In the genomic region with DNA sequence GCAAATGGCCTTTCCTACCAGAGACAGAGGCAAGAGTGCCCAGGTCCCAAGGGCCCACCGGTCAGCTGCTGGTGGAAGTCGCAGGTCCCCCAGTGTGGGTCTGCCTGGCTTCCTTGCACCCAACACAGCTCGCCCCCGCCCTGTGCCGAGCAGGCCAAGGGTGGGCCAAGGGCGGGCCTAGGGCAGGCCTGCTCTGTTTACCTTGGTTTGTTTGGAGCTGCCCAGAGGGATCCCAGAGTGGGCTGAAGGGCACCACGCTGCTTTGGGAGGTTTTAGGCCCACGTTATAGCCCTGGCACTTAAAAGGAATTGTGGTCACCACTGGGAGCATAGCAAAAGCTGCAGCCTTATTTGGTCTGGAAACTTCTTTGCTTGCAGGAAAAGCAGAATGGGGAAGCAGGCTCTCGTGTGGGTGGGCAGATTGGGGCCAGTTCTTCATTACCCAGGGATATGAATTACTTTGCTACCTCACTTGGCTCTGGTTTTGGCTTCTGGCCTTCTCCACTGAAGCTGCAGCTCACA, we compare ENCODE assay signal across 15 cellular contexts. TPM values are rescaled to one million over a fixed set of nuclear protein-coding genes. Genes with fewer than 3 reads are reported as not detected.
A peak's percentile ranks its signal among the peaks of the same experiment; 100 is the strongest.
DNase-seq lines count a peak whose midpoint lies in the region; ATAC-seq and TF ChIP-seq lines count a peak whose summit lies in the region.
"Had no signal": no experiment of that assay in that cellular context is flagged by ENCODE, and none has a peak within 500 bp of the region (broad histone marks: within the 10 kb centered on the region; RNA-seq: fewer than 3 reads in every experiment).

No MANE protein-coding gene starts in this region.

- POLR2A ChIA-PET in Panc1 (lab: Charles Lee), result interaction anchor here (0.6 kb wide), 1 partner anchor 87 kb away, joined by 3 read pairs; no protein-coding TSS in a partner anchor

- no TSS peak for BruUV-seq in Panc1 (replicated peaks; lab: Mats Ljungman, UMichigan)

- in situ Hi-C loops in GM13976 (cut with MboI; ENCODE audit: low sequenced_read_pairs, unreplicated experiment), result no loop called here
- in situ Hi-C loops in Panc1 (cut with HindIII; ENCODE audit: low pct_unique_long_range_greater_than_20kb, low sequenced_read_pairs), result no loop called here

- no peak overlapping the region for H3K4me3 ChIP-seq in Panc1 (ENCODE audit: low read depth in 2 of 2, low read length in 2 of 2)
- no peak overlapping the region for H3K4me3 ChIP-seq in fibroblast of the aortic adventitia (ENCODE audit: low read depth, low read length)
- H3K4me3 ChIP-seq in sigmoid colon, result no peak overlapping the region

- peak; percentile 22; the same call in 1 of the 2 replicates for ATAC-seq in Panc1
- ATAC-seq in GM18519 (IDR thresholded peaks at IDR 0.05; ENCODE audit: low FRiP score, unreplicated experiment), result no peak

- CTCF ChIA-PET in Panc1 (lab: Charles Lee), result no interaction called here

- H3K9me3 ChIP-seq in Panc1 (ENCODE audit: control insufficient read depth, insufficient read depth, low read depth, low read length) (no peaks in the 10 kb centered on the region), sigmoid colon (no peaks in the 10 kb centered on the region)

- no peak for TF ChIP-seq POLR2A in sigmoid colon (IDR thresholded peaks at IDR 0.05)

- intact Hi-C loops in Panc1 (cut with micrococcal nuclease; ENCODE audit: unreplicated experiment) (no loop called here), sigmoid colon (cut with DNase I) (no loop called here)

- DNase-seq in GM13976 (ENCODE audit: low spot score) (peak; percentile 65), Panc1 (ENCODE audit: low read depth, low spot score) (no peak), fibroblast of the aortic adventitia (ENCODE audit: low read depth) (peak; percentile 6), sigmoid colon (peak; percentile 90), glomerular visceral epithelial cell (ENCODE audit: extremely low spot score) (no peak), RPMI8226 (no peak)
- DNase-seq in effector CD8-positive, alpha-beta T cell (lab: John Stamatoyannopoulos, UW), result no peak
- DNase-seq: erythroblast; GF-D8; NCI-H187 treated with DMSO at 0.1 percent for 48 hours; nucleus accumbens; stimulated activated CD4-positive, alpha-beta T cell treated with anti-CD3 and anti-CD28 coated beads, Interleukin-4, amount 100 ng/mL, for 24 hours; trophoblast cell had no signal

- H3K27me3 ChIP-seq in Panc1 (ENCODE audit: control insufficient read depth, insufficient read depth, low read length) (no peaks in the 10 kb centered on the region), sigmoid colon (no peaks in the 10 kb centered on the region)

- 32 to 54% methylated on average over 9 of the region's 9 CpGs for WGBS in sigmoid colon, 2 donors

- H3K27ac ChIP-seq in Panc1 (ENCODE audit: low read length) (no peak overlapping the region), sigmoid colon (peak overlapping the region; percentile 90 to 94 (median 92))

- no peaks in the 10 kb centered on the region for H3K4me1 ChIP-seq in Panc1 (ENCODE audit: control insufficient read depth, insufficient read depth, low read length)
- H3K4me1 ChIP-seq in sigmoid colon, result peaks cover 0 to 95% (median 72%) of the 10 kb centered on the region in 4 donors

- H3K36me3 ChIP-seq in Panc1 (ENCODE audit: control insufficient read depth, insufficient read depth, low read length) (no peaks in the 10 kb centered on the region), sigmoid colon (peaks cover 0 to 28% (median 13%) of the 10 kb centered on the region in 4 donors)

- peak in 3 of 4 donors; percentile 48 to 92 (median 52) for TF ChIP-seq EP300 in sigmoid colon (IDR thresholded peaks at IDR 0.05)

- TF ChIP-seq CTCF in GM13976 (IDR thresholded peaks at IDR 0.05; ENCODE audit: borderline replicate concordance, control extremely low read depth, extremely low read depth, insufficient read depth, missing control alignments), result no peak
- TF ChIP-seq CTCF in Panc1 (IDR thresholded peaks at IDR 0.05), result no peak
- no peak for TF ChIP-seq CTCF in fibroblast of the aortic adventitia (IDR thresholded peaks at IDR 0.05; ENCODE audit: insufficient read depth, low read length)
- no peak for TF ChIP-seq CTCF in sigmoid colon (IDR thresholded peaks at IDR 0.05)

RNA-seq across cellular contexts. Expression of gene MRGPRD, which starts 38.0 kb away (rescaled TPM):
- not detected for total RNA-seq in Panc1 (2021; ENCODE audit: unreplicated experiment)
- not detected for polyA plus RNA-seq in Panc1 (2012; ENCODE audit: insufficient read length)
- total RNA-seq in fibroblast of the aortic adventitia (ENCODE audit: low replicate concordance), result not detected in 2 replicates
- 1 to 10 TPM in 3 of 4 donors, not detected in 1; 1.9 to 2.2 (median 2.1) TPM for total RNA-seq in sigmoid colon
- polyA plus RNA-seq in sigmoid colon, result not detected
- polyA plus RNA-seq: CD14-positive monocyte had no signal

RNA-seq across cellular contexts. Expression of gene IGHMBP2, which starts 39.1 kb away (rescaled TPM):
- total RNA-seq in Panc1 (2021; ENCODE audit: unreplicated experiment) (27.8 TPM), fibroblast of the aortic adventitia (ENCODE audit: low replicate concordance) (10.8 and 11.0 TPM in 2 replicates), sigmoid colon (10 to 100 TPM; 12.2 to 41.3 (median 30.4) TPM)
- 21.4 TPM for polyA plus RNA-seq in Panc1 (2012; ENCODE audit: insufficient read length)
- polyA plus RNA-seq in sigmoid colon, result 10 to 100 TPM in 1 of 3 donors, 1 to 10 TPM in 2; 5.4 to 15.7 (median 8.1) TPM

RNA-seq across cellular contexts. Expression of gene MRPL21, which starts 39.2 kb away (rescaled TPM):
- 94.9 TPM for total RNA-seq in Panc1 (2021; ENCODE audit: unreplicated experiment)
- polyA plus RNA-seq in Panc1 (2012; ENCODE audit: insufficient read length), result 110 TPM
- total RNA-seq in fibroblast of the aortic adventitia (ENCODE audit: low replicate concordance), result 57.8 and 62.9 TPM in 2 replicates
- total RNA-seq in sigmoid colon, result 10 to 100 TPM; 53.7 to 99.1 (median 67.5) TPM
- 100 to 1,000 TPM; 107 to 134 (median 124) TPM for polyA plus RNA-seq in sigmoid colon

Comparison
In these comparisons a context has a peak if more than half of its experiments do, and no peak if none do; other contexts are left out.
1. DNase-seq: peak in GM13976 (single experiment), fibroblast of the aortic adventitia (single experiment) and sigmoid colon (single experiment); none in Panc1 (single experiment), glomerular visceral epithelial cell (single experiment), RPMI8226 (single experiment) and effector CD8-positive, alpha-beta T cell (single experiment).